32 cellular contexts compared by ENCODE assay signal in the genomic region with DNA sequence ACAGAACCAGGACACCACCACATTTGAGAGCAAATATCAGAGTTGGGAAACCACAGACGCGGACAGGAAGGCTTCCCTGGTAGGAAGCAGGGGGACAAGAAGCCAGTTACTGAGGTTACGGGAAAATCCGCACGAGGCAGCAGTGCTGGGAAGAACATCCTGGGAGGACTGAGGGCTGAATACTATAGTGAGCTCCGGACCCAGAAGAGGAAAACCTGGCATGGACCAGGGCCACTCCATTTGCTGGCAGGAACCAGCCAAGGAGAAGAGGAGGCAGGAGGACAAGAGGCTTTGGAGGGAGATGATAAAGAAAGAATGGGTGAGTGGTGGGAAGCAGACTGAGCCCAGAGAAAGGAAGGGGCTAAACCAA. TPM values are rescaled to one million over a fixed set of nuclear protein-coding genes. Genes with fewer than 3 reads are reported as not detected.
DNase-seq lines count a peak whose midpoint lies in the region; ATAC-seq and TF ChIP-seq lines count a peak whose summit lies in the region.
"Had no signal": no experiment of that assay in that cellular context is flagged by ENCODE, and none has a peak within 500 bp of the region (broad histone marks: within the 10 kb centered on the region; RNA-seq: fewer than 3 reads in every experiment).

No MANE protein-coding gene starts in this region.

- TF ChIP-seq CTCF in DND-41 (IDR thresholded peaks at IDR 0.05; ENCODE audit: borderline replicate concordance, extremely low read depth, low read length, poor library complexity, severe bottlenecking): no peak
- no peak for TF ChIP-seq CTCF in RWPE1 (conservative IDR thresholded peaks at IDR 0.05; ENCODE audit: low read depth)
- TF ChIP-seq CTCF in endodermal cell (conservative IDR thresholded peaks at IDR 0.05): no peak
- no peak for TF ChIP-seq CTCF in neural progenitor cell (IDR thresholded peaks at IDR 0.05)
- TF ChIP-seq CTCF in left lung (IDR thresholded peaks at IDR 0.05): no peak

- H3K9me3 ChIP-seq in DND-41 (ENCODE audit: insufficient read depth, low read length, severe bottlenecking) (no peaks in the 10 kb centered on the region), endodermal cell (ENCODE audit: control insufficient read depth, low read length) (no peaks in the 10 kb centered on the region), neural progenitor cell (ENCODE audit: low read depth) (no peaks in the 10 kb centered on the region), left lung (no peaks in the 10 kb centered on the region)
- H3K9me3 ChIP-seq: A549, prostate gland, testis, vagina had no signal

- H3K27ac Mint-ChIP-seq in endodermal cell (no peak overlapping the region), neural progenitor cell (no peak overlapping the region)
- H3K27ac Mint-ChIP-seq in stimulated activated naive B cell treated with anti-CD40 and anti-IgM and Interleukin-4, amounts not matched to agents 10 μg/mL and 1 μg/mL and 100 μg/mL, for 72 hours: no peak overlapping the region
- no peak overlapping the region for H3K27ac Mint-ChIP-seq in activated T-helper 1 cell treated with anti-CD3 and anti-CD28 coated beads, Interleukin-12 subunit alpha, Interleukin-12 subunit beta, Interleukin-2, Interleukin-4 antibody, amounts not matched to agents 30 ng/mL and 10 ng/mL and 1 ng/mL, durations not matched to agents 14 hours and 24 hours and 36 hours
- H3K27ac Mint-ChIP-seq: activated naive CD8-positive, alpha-beta T cell treated with anti-CD3 and anti-CD28 coated beads for 36 hours had no signal

- peaks cover 4% of the 10 kb centered on the region; the same call in 1 of the 2 replicates for H4K20me1 ChIP-seq in DND-41 (ENCODE audit: insufficient read depth, low read length)
- no peaks in the 10 kb centered on the region for H4K20me1 ChIP-seq in neural progenitor cell (ENCODE audit: low read depth)

- DNase-seq in DND-41 (no peak), RWPE1 (ENCODE audit: low spot score) (no peak), endodermal cell (peak; percentile 69), neural progenitor cell (ENCODE audit: low spot score) (peak; percentile 32), left lung (no peak)
- DNase-seq in stimulated activated naive B cell treated with anti-CD40 and anti-IgM and Interleukin-4, amounts not matched to agents 10 μg/mL and 1 μg/mL and 100 μg/mL, for 72 hours: no peak
- DNase-seq in activated T-helper 1 cell treated with anti-CD3 and anti-CD28 coated beads, Interleukin-12 subunit alpha, Interleukin-12 subunit beta, Interleukin-2, Interleukin-4 antibody, amounts not matched to agents 30 ng/mL and 10 ng/mL and 1 ng/mL, durations not matched to agents 14 hours and 24 hours and 36 hours (ENCODE audit: low spot score): no peak
- DNase-seq: activated CD4-positive, alpha-beta T cell treated with anti-CD3 and anti-CD28 coated beads, Interleukin-2, amount 50 U/mL, for 4 hours; activated CD8-positive, alpha-beta memory T cell treated with anti-CD3 and anti-CD28 coated beads, Interleukin-2, amount 50 U/mL, for 4 hours; activated naive CD8-positive, alpha-beta T cell treated with anti-CD3 and anti-CD28 coated beads for 36 hours; AML-193; aorta; caudate nucleus; CD4-positive, alpha-beta memory T cell; NCI-H1105; NCI-H187 treated with DMSO at 0.1 percent for 48 hours; NCI-H524 treated with DMSO at 0.1 percent for 48 hours; NK-92 treated with Interleukin-12 subunit alpha and Interleukin-12 subunit beta, amount 100 ng/mL, for 24 hours; SIG-M5; stimulated activated CD4-positive, alpha-beta T cell treated with anti-CD3 and anti-CD28 coated beads, Interleukin-4, amount 100 ng/mL, for 4 hours; stimulated activated naive CD4-positive, alpha-beta T cell treated with Interleukin-2 at 50 U/mL for 16 hours; SW 1271; testis had no signal

- POLR2A ChIA-PET in RWPE1 (lab: Yijun Ruan, JAX; ENCODE audit: low non-redundant PET): interaction anchor here (0.6 kb wide), 1 partner anchor 194 kb away, joined by 6 read pairs; no protein-coding TSS in a partner anchor

- peaks cover 16% of the 10 kb centered on the region for H3K4me1 Mint-ChIP-seq in endodermal cell
- H3K4me1 Mint-ChIP-seq in neural progenitor cell: peaks cover 6% of the 10 kb centered on the region
- peaks cover 10 to 16% of the 10 kb centered on the region in 2 donors for H3K4me1 Mint-ChIP-seq in stimulated activated naive B cell treated with anti-CD40 and anti-IgM and Interleukin-4, amounts not matched to agents 10 μg/mL and 1 μg/mL and 100 μg/mL, for 72 hours
- no peaks in the 10 kb centered on the region for H3K4me1 Mint-ChIP-seq in activated T-helper 1 cell treated with anti-CD3 and anti-CD28 coated beads, Interleukin-12 subunit alpha, Interleukin-12 subunit beta, Interleukin-2, Interleukin-4 antibody, amounts not matched to agents 30 ng/mL and 10 ng/mL and 1 ng/mL, durations not matched to agents 14 hours and 24 hours and 36 hours (ENCODE audit: low read depth)
- H3K4me1 Mint-ChIP-seq: activated naive CD8-positive, alpha-beta T cell treated with anti-CD3 and anti-CD28 coated beads for 36 hours had no signal

- H3K4me3 Mint-ChIP-seq in endodermal cell (no peak overlapping the region), neural progenitor cell (no peak overlapping the region)
- no peak overlapping the region for H3K4me3 Mint-ChIP-seq in stimulated activated naive B cell treated with anti-CD40 and anti-IgM and Interleukin-4, amounts not matched to agents 10 μg/mL and 1 μg/mL and 100 μg/mL, for 72 hours
- no peak overlapping the region for H3K4me3 Mint-ChIP-seq in activated T-helper 1 cell treated with anti-CD3 and anti-CD28 coated beads, Interleukin-12 subunit alpha, Interleukin-12 subunit beta, Interleukin-2, Interleukin-4 antibody, amounts not matched to agents 30 ng/mL and 10 ng/mL and 1 ng/mL, durations not matched to agents 14 hours and 24 hours and 36 hours
- H3K4me3 Mint-ChIP-seq: activated naive CD8-positive, alpha-beta T cell treated with anti-CD3 and anti-CD28 coated beads for 36 hours; CD4-positive, alpha-beta memory T cell; neural crest cell had no signal

- no peaks in the 10 kb centered on the region for H3K27me3 Mint-ChIP-seq in endodermal cell (ENCODE audit: insufficient read depth)
- H3K27me3 Mint-ChIP-seq in neural progenitor cell (ENCODE audit: insufficient read depth, low read depth): peaks cover 9% of the 10 kb centered on the region
- H3K27me3 Mint-ChIP-seq in stimulated activated naive B cell treated with anti-CD40 and anti-IgM and Interleukin-4, amounts not matched to agents 10 μg/mL and 1 μg/mL and 100 μg/mL, for 72 hours: no peaks in the 10 kb centered on the region
- peaks cover 7% of the 10 kb centered on the region for H3K27me3 Mint-ChIP-seq in activated T-helper 1 cell treated with anti-CD3 and anti-CD28 coated beads, Interleukin-12 subunit alpha, Interleukin-12 subunit beta, Interleukin-2, Interleukin-4 antibody, amounts not matched to agents 30 ng/mL and 10 ng/mL and 1 ng/mL, durations not matched to agents 14 hours and 24 hours and 36 hours (ENCODE audit: insufficient read depth)
- H3K27me3 Mint-ChIP-seq: activated naive CD8-positive, alpha-beta T cell treated with anti-CD3 and anti-CD28 coated beads for 36 hours; CD4-positive, alpha-beta memory T cell had no signal

- H3K27ac ChIP-seq in DND-41 (ENCODE audit: low read length) (no peak overlapping the region), RWPE1 (peak overlapping the region; percentile 28), endodermal cell (ENCODE audit: low read depth, low read length) (no peak overlapping the region), neural progenitor cell (no peak overlapping the region), left lung (no peak overlapping the region)
- H3K27ac ChIP-seq: A549, prostate gland, testis, vagina had no signal

- H3K9ac ChIP-seq in DND-41 (ENCODE audit: low read depth, low read length) (no peak overlapping the region), endodermal cell (ENCODE audit: extremely low read depth, low read length, poor library complexity, severe bottlenecking) (no peak overlapping the region), neural progenitor cell (no peak overlapping the region)

- H3K9me3 Mint-ChIP-seq in endodermal cell (no peaks in the 10 kb centered on the region), neural progenitor cell (no peaks in the 10 kb centered on the region)
- no peaks in the 10 kb centered on the region for H3K9me3 Mint-ChIP-seq in stimulated activated naive B cell treated with anti-CD40 and anti-IgM and Interleukin-4, amounts not matched to agents 10 μg/mL and 1 μg/mL and 100 μg/mL, for 72 hours
- H3K9me3 Mint-ChIP-seq in activated T-helper 1 cell treated with anti-CD3 and anti-CD28 coated beads, Interleukin-12 subunit alpha, Interleukin-12 subunit beta, Interleukin-2, Interleukin-4 antibody, amounts not matched to agents 30 ng/mL and 10 ng/mL and 1 ng/mL, durations not matched to agents 14 hours and 24 hours and 36 hours: no peaks in the 10 kb centered on the region
- H3K9me3 Mint-ChIP-seq: activated naive CD8-positive, alpha-beta T cell treated with anti-CD3 and anti-CD28 coated beads for 36 hours; CD4-positive, alpha-beta memory T cell; neural crest cell had no signal

- H3K27me3 ChIP-seq in DND-41 (ENCODE audit: insufficient read depth, low read length, poor library complexity) (no peaks in the 10 kb centered on the region), endodermal cell (ENCODE audit: control insufficient read depth, insufficient read depth, low read length, poor library complexity, severe bottlenecking) (no peaks in the 10 kb centered on the region), neural progenitor cell (no peaks in the 10 kb centered on the region), left lung (no peaks in the 10 kb centered on the region)
- H3K27me3 ChIP-seq: dorsolateral prefrontal cortex, testis, vagina had no signal

- peaks cover 19% of the 10 kb centered on the region for H3K36me3 ChIP-seq in DND-41 (ENCODE audit: insufficient read depth, low read length)
- H3K36me3 ChIP-seq in endodermal cell (ENCODE audit: control insufficient read depth, insufficient read depth, low read length): peaks cover 10% of the 10 kb centered on the region
- H3K36me3 ChIP-seq in neural progenitor cell: no peaks in the 10 kb centered on the region
- peaks cover 0 to 14% of the 10 kb centered on the region in 2 donors for H3K36me3 ChIP-seq in left lung
- H3K36me3 ChIP-seq: prostate gland had no signal

- intact Hi-C loops in activated T-helper 1 cell treated with anti-CD3 and anti-CD28 coated beads, Interleukin-12 subunit alpha, Interleukin-12 subunit beta, Interleukin-2, Interleukin-4 antibody, amounts not matched to agents 30 ng/mL and 10 ng/mL and 1 ng/mL, durations not matched to agents 14 hours and 24 hours and 36 hours (cut with micrococcal nuclease): no loop called here
- intact Hi-C loops in left lung (cut with DNase I): no loop called here

- H3F3A ChIP-seq in neural progenitor cell (ENCODE audit: low read depth): peaks cover 18% of the 10 kb centered on the region

- no peaks in the 10 kb centered on the region for H3K4me1 ChIP-seq in DND-41 (ENCODE audit: insufficient read depth, low read length)
- peaks cover 3% of the 10 kb centered on the region for H3K4me1 ChIP-seq in endodermal cell (ENCODE audit: control insufficient read depth, insufficient read depth, low read length)
- peaks cover 12% of the 10 kb centered on the region for H3K4me1 ChIP-seq in neural progenitor cell
- peaks cover 0 to 4% of the 10 kb centered on the region in 2 donors for H3K4me1 ChIP-seq in left lung
- H3K4me1 ChIP-seq: A549 had no signal

- H3K79me2 ChIP-seq in DND-41 (ENCODE audit: insufficient read depth, low read length) (no peaks in the 10 kb centered on the region), neural progenitor cell (ENCODE audit: low read depth) (no peaks in the 10 kb centered on the region)

- H3K4me3 ChIP-seq in DND-41 (ENCODE audit: low read depth in 1 of 2, low read length in 2 of 2): no peak overlapping the region
- H3K4me3 ChIP-seq in endodermal cell (ENCODE audit: low read length): no peak overlapping the region
- no peak overlapping the region for H3K4me3 ChIP-seq in neural progenitor cell
- no peak overlapping the region for H3K4me3 ChIP-seq in left lung
- H3K4me3 ChIP-seq: A549, dorsolateral prefrontal cortex, lung, prostate gland, testis, vagina had no signal

- no peak overlapping the region for H2AFZ ChIP-seq in DND-41 (ENCODE audit: low read depth, low read length)
- no peak overlapping the region for H2AFZ ChIP-seq in neural progenitor cell (replicated peaks)

- WGBS in endodermal cell (ENCODE audit: insufficient coverage in 1 of 2, insufficient read length in 1 of 2), 2 experiments: 54 to 71% methylated on average over 3 to 6 of the region's 6 CpGs

- 0 out of 3 replicates have a peak, but pooled peaks have one; percentile 3 for ATAC-seq in DND-41 (ENCODE audit: insufficient read depth, low read depth)
- no peak for ATAC-seq in stimulated activated naive B cell treated with anti-CD40 and anti-IgM and Interleukin-4, amounts not matched to agents 10 μg/mL and 1 μg/mL and 100 μg/mL, for 72 hours (replicated peaks)
- no peak for ATAC-seq in activated CD4-positive, CD25-positive, alpha-beta regulatory T cell treated with anti-CD3 and anti-CD28 coated beads, Interleukin-2, amount 50 U/mL, for 24 hours
- ATAC-seq in left lung: no peak
- ATAC-seq: A549, Panc1, sciatic nerve had no signal

- CTCF ChIA-PET in RWPE1 (lab: Yijun Ruan, JAX): no interaction called here

- no peak overlapping the region for H3K4me2 ChIP-seq in DND-41 (ENCODE audit: insufficient read depth, low read length)
- no peak overlapping the region for H3K4me2 ChIP-seq in neural progenitor cell
- H3K4me2 ChIP-seq: A549 had no signal

- H3K36me3 Mint-ChIP-seq in endodermal cell (ENCODE audit: low read depth): peaks cover 21% of the 10 kb centered on the region
- peaks cover 18% of the 10 kb centered on the region for H3K36me3 Mint-ChIP-seq in neural progenitor cell
- peaks cover 20 to 22% of the 10 kb centered on the region in 2 donors for H3K36me3 Mint-ChIP-seq in stimulated activated naive B cell treated with anti-CD40 and anti-IgM and Interleukin-4, amounts not matched to agents 10 μg/mL and 1 μg/mL and 100 μg/mL, for 72 hours
- H3K36me3 Mint-ChIP-seq in activated T-helper 1 cell treated with anti-CD3 and anti-CD28 coated beads, Interleukin-12 subunit alpha, Interleukin-12 subunit beta, Interleukin-2, Interleukin-4 antibody, amounts not matched to agents 30 ng/mL and 10 ng/mL and 1 ng/mL, durations not matched to agents 14 hours and 24 hours and 36 hours (ENCODE audit: low read depth): no peaks in the 10 kb centered on the region
- H3K36me3 Mint-ChIP-seq: activated naive CD8-positive, alpha-beta T cell treated with anti-CD3 and anti-CD28 coated beads for 36 hours; CD4-positive, alpha-beta memory T cell had no signal

RNA-seq across cellular contexts. Expression of gene DSN1, which starts 6.1 kb away (rescaled TPM):
- total RNA-seq in endodermal cell: 10 to 100 TPM; 21.4 to 32.4 TPM
- polyA plus RNA-seq in endodermal cell (2013, experiment 1 of 2): 26.4 TPM
- 23.9 TPM for polyA plus RNA-seq in endodermal cell (2013, experiment 2 of 2)
- 34.4 and 48.2 TPM in 2 replicates for total RNA-seq in neural progenitor cell (ENCODE audit: low replicate concordance)
- 23.2 and 29.0 TPM in 2 replicates for total RNA-seq in activated T-helper 1 cell treated with anti-CD3 and anti-CD28 coated beads, Interleukin-12 subunit alpha, Interleukin-12 subunit beta, Interleukin-2, Interleukin-4 antibody, amounts not matched to agents 30 ng/mL and 10 ng/mL and 1 ng/mL, durations not matched to agents 14 hours and 24 hours and 36 hours
- 10 to 100 TPM; 14.5 to 16.6 TPM for total RNA-seq in left lung

RNA-seq across cellular contexts. Expression of gene NDRG3, which starts 33.8 kb away (rescaled TPM):
- total RNA-seq in endodermal cell (10 to 100 TPM; 24.6 to 26.1 TPM), neural progenitor cell (ENCODE audit: low replicate concordance) (23.8 and 25.3 TPM in 2 replicates), left lung (10 to 100 TPM; 28.6 to 37.9 TPM)
- 32.2 TPM for polyA plus RNA-seq in endodermal cell (2013, experiment 1 of 2)
- 31.4 TPM for polyA plus RNA-seq in endodermal cell (2013, experiment 2 of 2)
- total RNA-seq in activated T-helper 1 cell treated with anti-CD3 and anti-CD28 coated beads, Interleukin-12 subunit alpha, Interleukin-12 subunit beta, Interleukin-2, Interleukin-4 antibody, amounts not matched to agents 30 ng/mL and 10 ng/mL and 1 ng/mL, durations not matched to agents 14 hours and 24 hours and 36 hours: 21.3 and 21.9 TPM in 2 replicates

Comparison
In these comparisons a context has a peak if more than half of its experiments do, and no peak if none do; other contexts are left out.
1. DNase-seq: peak in endodermal cell (single experiment) and neural progenitor cell (single experiment); none in DND-41 (single experiment), RWPE1 (single experiment), stimulated activated naive B cell treated with anti-CD40 and anti-IgM and Interleukin-4, amounts not matched to agents 10 μg/mL and 1 μg/mL and 100 μg/mL, for 72 hours (single experiment), activated T-helper 1 cell treated with anti-CD3 and anti-CD28 coated beads, Interleukin-12 subunit alpha, Interleukin-12 subunit beta, Interleukin-2, Interleukin-4 antibody, amounts not matched to agents 30 ng/mL and 10 ng/mL and 1 ng/mL, durations not matched to agents 14 hours and 24 hours and 36 hours (single experiment) and left lung (0 of 2).